Comparison of ENCODE assay signal across 20 cellular contexts in genomic region chr10:130984686-130985085, GRCh38.
A peak's percentile ranks its signal among the peaks of the same experiment; 100 is the strongest.
DNase-seq lines count a peak whose midpoint lies in the region; ATAC-seq and TF ChIP-seq lines count a peak whose summit lies in the region.
"Had no signal": no experiment of that assay in that cellular context is flagged by ENCODE, and none has a peak within 500 bp of the region (broad histone marks: within the 10 kb centered on the region; RNA-seq: fewer than 3 reads in every experiment).

No MANE protein-coding gene starts in this region.

- TF ChIP-seq CTCF in lung (IDR thresholded peaks at IDR 0.05; ENCODE audit: control extremely low read depth, extremely low read depth) (no peak), testis (IDR thresholded peaks at IDR 0.05) (no peak)

- ATAC-seq in lung (ENCODE audit: insufficient read depth, low FRiP score) (no peak), GM19035 (IDR thresholded peaks at IDR 0.05; ENCODE audit: unreplicated experiment) (no peak)
- ATAC-seq: CD8-positive, alpha-beta T cell had no signal

- intact Hi-C loops in testis (cut with DNase I; ENCODE audit: low total_unique reads), result no loop called here

- 82 to 84% methylated on average over 3 of the region's 3 CpGs for WGBS in lung, 2 donors
- 74 to 88% methylated on average over 3 of the region's 3 CpGs for WGBS in testis, 2 donors

- H3K27ac ChIP-seq in lung (ENCODE audit: low read depth in 1 of 2, low read length in 1 of 2) (no peak overlapping the region), testis (no peak overlapping the region)
- H3K27ac ChIP-seq: 22Rv1, C4-2B, GM23248 had no signal

- H3K9me3 ChIP-seq in lung (ENCODE audit: control insufficient read depth in 2 of 2, insufficient read depth in 1 of 2, low read length in 1 of 2) (peaks cover 2 to 3% of the 10 kb centered on the region in 2 donors), testis (no peaks in the 10 kb centered on the region)
- H3K9me3 ChIP-seq: BE2C had no signal

- no peak for TF ChIP-seq POLR2A in testis (IDR thresholded peaks at IDR 0.05)

- H3K36me3 ChIP-seq in lung (ENCODE audit: control insufficient read depth in 2 of 2, insufficient read depth in 2 of 2, low read length in 2 of 2), result no peaks in the 10 kb centered on the region
- H3K36me3 ChIP-seq in testis (ENCODE audit: low read depth, missing control alignments), result no peaks in the 10 kb centered on the region
- H3K36me3 ChIP-seq: BE2C had no signal

- H3K4me3 ChIP-seq in lung (no peak overlapping the region), testis (no peak overlapping the region)
- H3K4me3 ChIP-seq: GM23248 had no signal

- DNase-seq in activated CD8-positive, alpha-beta memory T cell treated with anti-CD3 and anti-CD28 coated beads for 24 hours, result peak; percentile 9
- DNase-seq in activated CD8-positive, alpha-beta memory T cell treated with anti-CD3 and anti-CD28 coated beads, Interleukin-2, amount 50 U/mL, for 48 hours, result no peak
- DNase-seq in lung (ENCODE audit: low spot score), result peak; percentile 23
- DNase-seq in testis, result peak; percentile 4
- DNase-seq in DMS153 treated with DMSO at 0.1 percent for 48 hours (lab: John Stamatoyannopoulos, UW; ENCODE audit: unreplicated experiment), result no peak
- DNase-seq in EL, result no peak
- DNase-seq: AML-193; BE2C; Caco-2; CD4-positive, CD25-positive, alpha-beta regulatory T cell; CD8-positive, alpha-beta T cell; DMS153; DMS79; GF-D8; GM23248; H7; HCEC 1CT had no signal

- H3K4me1 ChIP-seq in lung (ENCODE audit: control insufficient read depth in 2 of 2, insufficient read depth in 2 of 2, low read length in 2 of 2) (no peaks in the 10 kb centered on the region), testis (no peaks in the 10 kb centered on the region)
- H3K4me1 ChIP-seq: BE2C, Caco-2 had no signal

- H3K27me3 ChIP-seq in lung (ENCODE audit: control insufficient read depth, insufficient read depth), result no peaks in the 10 kb centered on the region
- H3K27me3 ChIP-seq in testis, result no peaks in the 10 kb centered on the region
- H3K27me3 ChIP-seq: BE2C had no signal

Comparison
In these comparisons a context has a peak if more than half of its experiments do, and no peak if none do; other contexts are left out.
1. DNase-seq: peak in activated CD8-positive, alpha-beta memory T cell treated with anti-CD3 and anti-CD28 coated beads for 24 hours (single experiment), lung (single experiment) and testis (single experiment); none in activated CD8-positive, alpha-beta memory T cell treated with anti-CD3 and anti-CD28 coated beads, Interleukin-2, amount 50 U/mL, for 48 hours (single experiment), DMS153 treated with DMSO at 0.1 percent for 48 hours (single experiment) and EL (single experiment).